In genomic region chr5:134084570-134084969, GRCh38 we compare ENCODE assay signal across 1 cellular context.
A peak's percentile ranks its signal among the peaks of the same experiment; 100 is the strongest.
TF ChIP-seq lines count a peak whose summit lies in the region.

No MANE protein-coding gene starts in this region.

TF ChIP-seq in K562, 482 proteins besides CTCF, POLR2A, EP300 and RAD21 (continued from another document):
- 0 out of 2 replicates have a peak, but pooled peaks have one; percentile 21 for TF ChIP-seq MGA (IDR thresholded peaks at IDR 0.05)
